ENCODE assay signal across 29 cellular contexts in genomic region chr15:33467816-33468163, GRCh38.
"Had no signal": no experiment of that assay in that cellular context is flagged by ENCODE, and none has a peak within 500 bp of the region (broad histone marks: within the 10 kb centered on the region; RNA-seq: fewer than 3 reads in every experiment).

No MANE protein-coding gene starts in this region.

- H3K4me1 ChIP-seq: esophagus squamous epithelium, lower lobe of right lung, pancreas, right atrium auricular region, sigmoid colon, suprapubic skin, transverse colon, upper lobe of right lung, uterus had no signal

- FAIRE-seq: endometrium, pancreas, small intestine had no signal

- H3K36me3 ChIP-seq: esophagus squamous epithelium, lower lobe of right lung, neutrophil, pancreas, right atrium auricular region, sigmoid colon, suprapubic skin, transverse colon, upper lobe of right lung, uterus had no signal

- H3K27ac ChIP-seq: esophagus squamous epithelium, lower lobe of right lung, neutrophil, pancreas, right atrium auricular region, sigmoid colon, suprapubic skin, transverse colon, upper lobe of right lung, uterus had no signal

- H3K9me3 ChIP-seq: esophagus squamous epithelium, lower lobe of right lung, neutrophil, pancreas, right atrium auricular region, sigmoid colon, suprapubic skin, transverse colon, upper lobe of right lung, uterus had no signal

- H3K27me3 ChIP-seq: esophagus squamous epithelium, neutrophil, pancreas, right atrium auricular region, sigmoid colon, suprapubic skin, transverse colon, upper lobe of right lung, uterus had no signal

- H3K4me3 ChIP-seq: esophagus squamous epithelium, lower lobe of right lung, pancreas, right atrium auricular region, sigmoid colon, suprapubic skin, transverse colon, upper lobe of right lung, uterus had no signal

- ATAC-seq: effector memory CD8-positive, alpha-beta T cell; left colon; left ventricle myocardium superior; lower lobe of right lung; natural killer cell treated with Interleukin-12 subunit alpha and Interleukin-12 subunit beta and Interleukin-15 and Interleukin-18, amount 100 ng/mL, for 72 hours; pancreas; stimulated activated naive CD8-positive, alpha-beta T cell treated with anti-CD3 and anti-CD28 coated beads, Interleukin-15, amount 100 ng/mL, for 72 hours; upper lobe of right lung had no signal

- DNase-seq: cortex of kidney; effector memory CD8-positive, alpha-beta T cell; erythroblast; esophagus squamous epithelium; foreskin melanocyte; hypothalamus; immature natural killer cell; islet precursor cell; kidney glomerular epithelial cell; left colon; left ventricle myocardium superior; lower lobe of right lung; naive B cell; pancreas; sigmoid colon; small intestine; stimulated activated CD4-positive, alpha-beta T cell treated with anti-CD3 and anti-CD28 coated beads, Interleukin-1b, Interleukin-23, amount 100 ng/mL, for 48 hours; stimulated activated CD4-positive, alpha-beta T cell treated with anti-CD3 and anti-CD28 coated beads, Interleukin-4, amount 100 ng/mL, for 1 hour; stimulated activated CD8-positive, alpha-beta memory T cell treated with anti-CD3 and anti-CD28 coated beads, Interleukin-4, amount 100 ng/mL, for 48 hours; stimulated activated naive CD4-positive, alpha-beta T cell; stimulated activated naive CD8-positive, alpha-beta T cell treated with anti-CD3 and anti-CD28 coated beads, Interleukin-15, amount 100 ng/mL, for 72 hours; transverse colon; upper lobe of right lung; uterus had no signal
